In genomic region chr3:146561463-146561862, GRCh38 we compare ENCODE assay signal across 2 cellular contexts.
TF ChIP-seq lines count a peak whose summit lies in the region.

No MANE protein-coding gene starts in this region.

TF ChIP-seq in HCT116, 20 proteins besides CTCF, POLR2A, EP300 and RAD21:
- no peak for TF ChIP-seq EZH2phosphoT487 (IDR thresholded peaks at IDR 0.05; ENCODE audit: borderline replicate concordance)
- TF ChIP-seq POLR2AphosphoS5 (IDR thresholded peaks at IDR 0.05; ENCODE audit: low read depth, low read length), result no peak
- TF ChIP-seq MAX (IDR thresholded peaks at IDR 0.05), result no peak
- TF ChIP-seq YY1 (IDR thresholded peaks at IDR 0.05; ENCODE audit: extremely low read depth, insufficient replicate concordance, low read depth, low read length), result no peak

TF ChIP-seq in WTC11, 78 proteins besides CTCF, POLR2A, EP300 and RAD21:
- no peak for TF ChIP-seq USF1 (CRISPR knock-in tag; IDR thresholded peaks at IDR 0.05)
- TF ChIP-seq SOX15 (CRISPR knock-in tag; IDR thresholded peaks at IDR 0.05), result no peak
- TF ChIP-seq, protein P1, sequence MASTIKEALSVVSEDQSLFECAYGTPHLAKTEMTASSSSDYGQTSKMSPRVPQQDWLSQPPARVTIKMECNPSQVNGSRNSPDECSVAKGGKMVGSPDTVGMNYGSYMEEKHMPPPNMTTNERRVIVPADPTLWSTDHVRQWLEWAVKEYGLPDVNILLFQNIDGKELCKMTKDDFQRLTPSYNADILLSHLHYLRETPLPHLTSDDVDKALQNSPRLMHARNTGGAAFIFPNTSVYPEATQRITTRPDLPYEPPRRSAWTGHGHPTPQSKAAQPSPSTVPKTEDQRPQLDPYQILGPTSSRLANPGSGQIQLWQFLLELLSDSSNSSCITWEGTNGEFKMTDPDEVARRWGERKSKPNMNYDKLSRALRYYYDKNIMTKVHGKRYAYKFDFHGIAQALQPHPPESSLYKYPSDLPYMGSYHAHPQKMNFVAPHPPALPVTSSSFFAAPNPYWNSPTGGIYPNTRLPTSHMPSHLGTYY (CRISPR knock-in tag; IDR thresholded peaks at IDR 0.05), result no peak
- no peak for TF ChIP-seq TEAD1 (CRISPR knock-in tag; IDR thresholded peaks at IDR 0.05)
- TF ChIP-seq ZNF232 (CRISPR knock-in tag; IDR thresholded peaks at IDR 0.05), result no peak
- TF ChIP-seq, protein P2, sequence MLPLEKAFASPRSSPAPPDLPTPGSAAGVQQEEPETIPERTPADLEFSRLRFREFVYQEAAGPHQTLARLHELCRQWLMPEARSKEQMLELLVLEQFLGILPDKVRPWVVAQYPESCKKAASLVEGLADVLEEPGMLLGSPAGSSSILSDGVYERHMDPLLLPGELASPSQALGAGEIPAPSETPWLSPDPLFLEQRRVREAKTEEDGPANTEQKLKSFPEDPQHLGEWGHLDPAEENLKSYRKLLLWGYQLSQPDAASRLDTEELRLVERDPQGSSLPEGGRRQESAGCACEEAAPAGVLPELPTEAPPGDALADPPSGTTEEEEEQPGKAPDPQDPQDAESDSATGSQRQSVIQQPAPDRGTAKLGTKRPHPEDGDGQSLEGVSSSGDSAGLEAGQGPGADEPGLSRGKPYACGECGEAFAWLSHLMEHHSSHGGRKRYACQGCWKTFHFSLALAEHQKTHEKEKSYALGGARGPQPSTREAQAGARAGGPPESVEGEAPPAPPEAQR (CRISPR knock-in tag; IDR thresholded peaks at IDR 0.05), result no peak
- TF ChIP-seq FOXK1 (CRISPR knock-in tag; IDR thresholded peaks at IDR 0.05), result no peak
- TF ChIP-seq, protein P3, sequence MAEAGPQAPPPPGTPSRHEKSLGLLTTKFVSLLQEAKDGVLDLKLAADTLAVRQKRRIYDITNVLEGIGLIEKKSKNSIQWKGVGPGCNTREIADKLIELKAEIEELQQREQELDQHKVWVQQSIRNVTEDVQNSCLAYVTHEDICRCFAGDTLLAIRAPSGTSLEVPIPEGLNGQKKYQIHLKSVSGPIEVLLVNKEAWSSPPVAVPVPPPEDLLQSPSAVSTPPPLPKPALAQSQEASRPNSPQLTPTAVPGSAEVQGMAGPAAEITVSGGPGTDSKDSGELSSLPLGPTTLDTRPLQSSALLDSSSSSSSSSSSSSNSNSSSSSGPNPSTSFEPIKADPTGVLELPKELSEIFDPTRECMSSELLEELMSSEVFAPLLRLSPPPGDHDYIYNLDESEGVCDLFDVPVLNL (CRISPR knock-in tag; IDR thresholded peaks at IDR 0.05; ENCODE audit: borderline replicate concordance, low read depth), result no peak
